ENCODE assay signal across 12 cellular contexts in genomic region chr5:113090336-113091106, GRCh38.
A peak's percentile ranks its signal among the peaks of the same experiment; 100 is the strongest.
DNase-seq lines count a peak whose midpoint lies in the region; ATAC-seq and TF ChIP-seq lines count a peak whose summit lies in the region.
"Had no signal": no experiment of that assay in that cellular context is flagged by ENCODE, and none has a peak within 500 bp of the region (broad histone marks: within the 10 kb centered on the region; RNA-seq: fewer than 3 reads in every experiment).

No MANE protein-coding gene starts in this region.

- H3K4me1 Mint-ChIP-seq in activated CD8-positive, alpha-beta memory T cell treated with anti-CD3 and anti-CD28 coated beads, Interleukin-2, amount 10 ng/mL, durations not matched to agents 7 days and 5 days: peaks cover 4% of the 10 kb centered on the region
- H3K4me1 Mint-ChIP-seq in activated CD8-positive, alpha-beta T cell treated with anti-CD3 and anti-CD28 coated beads for 36 hours (ENCODE audit: low read depth): peaks cover 17% of the 10 kb centered on the region

- TF ChIP-seq CTCF in activated CD8-positive, alpha-beta T cell treated with anti-CD3 and anti-CD28 coated beads for 36 hours (IDR thresholded peaks at IDR 0.05): no peak

- CTCF ChIA-PET in activated CD8-positive, alpha-beta memory T cell treated with anti-CD3 and anti-CD28 coated beads, Interleukin-2, amount 10 ng/mL, durations not matched to agents 7 days and 5 days (lab: Charles Lee): no interaction called here
- CTCF ChIA-PET in activated CD8-positive, alpha-beta T cell treated with anti-CD3 and anti-CD28 coated beads for 36 hours (lab: Charles Lee): interaction anchor here (0.8 to 2.1 kb wide), 11 partner anchors 10 to 500 kb away, joined by 3 to 11 read pairs (median 3); no protein-coding TSS in a partner anchor

- H3K27me3 Mint-ChIP-seq in activated CD8-positive, alpha-beta memory T cell treated with anti-CD3 and anti-CD28 coated beads, Interleukin-2, amount 10 ng/mL, durations not matched to agents 7 days and 5 days: no peaks in the 10 kb centered on the region
- H3K27me3 Mint-ChIP-seq in activated CD8-positive, alpha-beta T cell treated with anti-CD3 and anti-CD28 coated beads for 36 hours: no peaks in the 10 kb centered on the region

- H3K4me3 Mint-ChIP-seq in activated CD8-positive, alpha-beta memory T cell treated with anti-CD3 and anti-CD28 coated beads, Interleukin-2, amount 10 ng/mL, durations not matched to agents 7 days and 5 days: no peak overlapping the region
- no peak overlapping the region for H3K4me3 Mint-ChIP-seq in activated CD8-positive, alpha-beta T cell treated with anti-CD3 and anti-CD28 coated beads for 36 hours

- H3K36me3 Mint-ChIP-seq in activated CD8-positive, alpha-beta memory T cell treated with anti-CD3 and anti-CD28 coated beads, Interleukin-2, amount 10 ng/mL, durations not matched to agents 7 days and 5 days: no peaks in the 10 kb centered on the region
- H3K36me3 Mint-ChIP-seq in activated CD8-positive, alpha-beta T cell treated with anti-CD3 and anti-CD28 coated beads for 36 hours (ENCODE audit: low read depth): no peaks in the 10 kb centered on the region

- no peak overlapping the region for H3K27ac Mint-ChIP-seq in activated CD8-positive, alpha-beta memory T cell treated with anti-CD3 and anti-CD28 coated beads, Interleukin-2, amount 10 ng/mL, durations not matched to agents 7 days and 5 days
- H3K27ac Mint-ChIP-seq in activated CD8-positive, alpha-beta T cell treated with anti-CD3 and anti-CD28 coated beads for 36 hours: no peak overlapping the region

- peak; percentile 32 for DNase-seq in activated CD8-positive, alpha-beta memory T cell treated with anti-CD3 and anti-CD28 coated beads, Interleukin-2, amount 50 U/mL, for 4 hours
- DNase-seq in activated CD8-positive, alpha-beta memory T cell treated with anti-CD3 and anti-CD28 coated beads, Interleukin-2, amount 10 ng/mL, durations not matched to agents 7 days and 5 days: no peak
- peak; percentile 64 for DNase-seq in activated CD8-positive, alpha-beta T cell treated with anti-CD3 and anti-CD28 coated beads for 36 hours
- DNase-seq in left ventricle myocardium superior (no peak), NCI-H510A treated with DMSO at 0.1 percent for 48 hours (lab: John Stamatoyannopoulos, UW) (no peak), NCI-H345 (lab: John Stamatoyannopoulos, UW) (no peak)
- DNase-seq in stimulated activated naive CD8-positive, alpha-beta T cell treated with anti-CD3 and anti-CD28 coated beads, Interleukin-15, Interleukin-2, amounts not matched to agents 100 U/mL and 50 U/mL, for 24 hours: peak; percentile 13
- DNase-seq in activated effector memory CD4-positive, alpha-beta T cell treated with anti-CD3 and anti-CD28 coated beads, Interleukin-2, amount 50 U/mL, for 16 hours: no peak
- DNase-seq: activated CD8-positive, alpha-beta memory T cell treated with anti-CD3 and anti-CD28 coated beads for 24 hours; cerebellar nuclear complex; NCI-H1105 treated with DMSO at 0.1 percent for 48 hours; SHP77 treated with DMSO at 0.1 percent for 48 hours had no signal

- ATAC-seq in activated CD8-positive, alpha-beta memory T cell treated with anti-CD3 and anti-CD28 coated beads, Interleukin-2, amount 10 ng/mL, durations not matched to agents 7 days and 5 days: no peak
- peak; percentile 90 for ATAC-seq in activated CD8-positive, alpha-beta T cell treated with anti-CD3 and anti-CD28 coated beads for 36 hours
- ATAC-seq in left ventricle myocardium superior: peak; percentile 56
- ATAC-seq in stimulated activated naive CD8-positive, alpha-beta T cell treated with anti-CD3 and anti-CD28 coated beads, Interleukin-15, Interleukin-2, amounts not matched to agents 100 U/mL and 50 U/mL, for 24 hours: no peak

- intact Hi-C loops in activated CD8-positive, alpha-beta T cell treated with anti-CD3 and anti-CD28 coated beads for 36 hours (cut with micrococcal nuclease): no loop called here
- intact Hi-C loops in left ventricle myocardium superior (cut with micrococcal nuclease): no loop called here

- H3K9me3 Mint-ChIP-seq in activated CD8-positive, alpha-beta memory T cell treated with anti-CD3 and anti-CD28 coated beads, Interleukin-2, amount 10 ng/mL, durations not matched to agents 7 days and 5 days (ENCODE audit: low read depth): no peaks in the 10 kb centered on the region
- no peaks in the 10 kb centered on the region for H3K9me3 Mint-ChIP-seq in activated CD8-positive, alpha-beta T cell treated with anti-CD3 and anti-CD28 coated beads for 36 hours

- POLR2A ChIA-PET in activated CD8-positive, alpha-beta T cell treated with anti-CD3 and anti-CD28 coated beads for 36 hours (lab: Charles Lee): interaction anchor here (0.6 kb wide), 1 partner anchor 11 kb away, joined by 3 read pairs; no protein-coding TSS in a partner anchor

Comparison
In these comparisons a context has a peak if more than half of its experiments do, and no peak if none do; other contexts are left out.
1. DNase-seq: peak in activated CD8-positive, alpha-beta memory T cell treated with anti-CD3 and anti-CD28 coated beads, Interleukin-2, amount 50 U/mL, for 4 hours (single experiment), activated CD8-positive, alpha-beta T cell treated with anti-CD3 and anti-CD28 coated beads for 36 hours (single experiment) and stimulated activated naive CD8-positive, alpha-beta T cell treated with anti-CD3 and anti-CD28 coated beads, Interleukin-15, Interleukin-2, amounts not matched to agents 100 U/mL and 50 U/mL, for 24 hours (single experiment); none in activated CD8-positive, alpha-beta memory T cell treated with anti-CD3 and anti-CD28 coated beads, Interleukin-2, amount 10 ng/mL, durations not matched to agents 7 days and 5 days (single experiment), left ventricle myocardium superior (single experiment), NCI-H510A treated with DMSO at 0.1 percent for 48 hours (single experiment), activated effector memory CD4-positive, alpha-beta T cell treated with anti-CD3 and anti-CD28 coated beads, Interleukin-2, amount 50 U/mL, for 16 hours (single experiment) and NCI-H345 (single experiment).
2. ATAC-seq: peak in activated CD8-positive, alpha-beta T cell treated with anti-CD3 and anti-CD28 coated beads for 36 hours (single experiment) and left ventricle myocardium superior (single experiment); none in activated CD8-positive, alpha-beta memory T cell treated with anti-CD3 and anti-CD28 coated beads, Interleukin-2, amount 10 ng/mL, durations not matched to agents 7 days and 5 days (single experiment) and stimulated activated naive CD8-positive, alpha-beta T cell treated with anti-CD3 and anti-CD28 coated beads, Interleukin-15, Interleukin-2, amounts not matched to agents 100 U/mL and 50 U/mL, for 24 hours (single experiment).